Comparison of ENCODE assay signal across 23 cellular contexts in the genomic region with DNA sequence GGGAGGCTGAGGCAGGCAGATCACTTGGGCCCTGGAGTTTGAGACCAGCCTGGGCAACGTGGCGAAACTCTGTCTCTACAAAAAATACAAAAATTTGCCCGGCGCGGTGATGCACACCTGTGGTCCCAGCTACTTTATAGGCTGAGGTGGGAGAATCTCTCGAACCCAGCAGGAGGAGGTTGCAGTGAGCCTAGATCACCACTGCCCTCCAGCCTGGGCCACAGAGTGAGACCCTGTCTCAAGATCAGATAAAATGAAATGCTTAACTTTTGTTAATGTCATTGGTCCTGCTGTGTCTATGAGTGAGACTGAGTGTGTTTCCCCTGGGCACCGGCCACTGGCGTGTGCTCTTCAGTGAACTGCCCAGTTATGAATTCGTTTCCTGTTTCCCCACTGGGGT. TPM values are rescaled to one million over a fixed set of nuclear protein-coding genes. Genes with fewer than 3 reads are reported as not detected.
DNase-seq lines count a peak whose midpoint lies in the region; ATAC-seq and TF ChIP-seq lines count a peak whose summit lies in the region.
"Had no signal": no experiment of that assay in that cellular context is flagged by ENCODE, and none has a peak within 500 bp of the region (broad histone marks: within the 10 kb centered on the region; RNA-seq: fewer than 3 reads in every experiment).

No MANE protein-coding gene starts in this region.

- no peak overlapping the region for H2BK15ac ChIP-seq in H9 (ENCODE audit: low read depth, low read length)

- no peak overlapping the region for H3K14ac ChIP-seq in H9 (ENCODE audit: insufficient read depth, low read length)

- H3K4me3 Mint-ChIP-seq in H9: no peak overlapping the region
- peak overlapping the region; percentile 38 for H3K4me3 Mint-ChIP-seq in glutamatergic neuron (ENCODE audit: unreplicated experiment)
- H3K4me3 Mint-ChIP-seq in Calu3 (ENCODE audit: low read depth, unreplicated experiment): no peak overlapping the region
- H3K4me3 Mint-ChIP-seq: CD8-positive, alpha-beta memory T cell had no signal

- H3K9me3 ChIP-seq in A673 (ENCODE audit: low read depth, low read length, poor library complexity, severe bottlenecking): no peaks in the 10 kb centered on the region
- no peaks in the 10 kb centered on the region for H3K9me3 ChIP-seq in H9 (ENCODE audit: control insufficient read depth, low read depth, low read length)
- H3K9me3 ChIP-seq in neutrophil: no peaks in the 10 kb centered on the region
- H3K9me3 ChIP-seq: SJCRH30 had no signal

- H4K91ac ChIP-seq in H9 (ENCODE audit: insufficient read length, low read depth, low read length): no peak overlapping the region

- intact Hi-C loops in A673 (cut with micrococcal nuclease; ENCODE audit: unreplicated experiment): no loop called here
- intact Hi-C loops in Calu3 (cut with micrococcal nuclease; ENCODE audit: unreplicated experiment): no loop called here

- no peak for ATAC-seq in HG02981 (IDR thresholded peaks at IDR 0.05; ENCODE audit: unreplicated experiment)
- ATAC-seq: HepG2, SK-N-SH treated with all-trans-retinoic acid at 6 μM for 48 hours had no signal

- H2BK12ac ChIP-seq in H9 (ENCODE audit: insufficient read length, low read depth, low read length): no peak overlapping the region

- peaks cover 12% of the 10 kb centered on the region for H3K79me1 ChIP-seq in H9 (ENCODE audit: insufficient read depth, low read depth, low read length, poor library complexity, severe bottlenecking)

- H3K9me3 Mint-ChIP-seq in H9 (no peaks in the 10 kb centered on the region), glutamatergic neuron (ENCODE audit: unreplicated experiment) (no peaks in the 10 kb centered on the region), Calu3 (ENCODE audit: low read depth, unreplicated experiment) (no peaks in the 10 kb centered on the region)
- H3K9me3 Mint-ChIP-seq: CD8-positive, alpha-beta memory T cell had no signal

- H3K4me1 ChIP-seq in A673 (ENCODE audit: insufficient read depth, low read length, poor library complexity, severe bottlenecking) (no peaks in the 10 kb centered on the region), H9 (ENCODE audit: insufficient read depth, low read length) (no peaks in the 10 kb centered on the region), neutrophil (ENCODE audit: control insufficient read depth in 1 of 2, insufficient read depth in 1 of 2, low read depth in 1 of 2, low read length in 1 of 2) (peaks cover 14 to 30% of the 10 kb centered on the region in 2 experiments)
- H3K4me1 ChIP-seq: SJCRH30 had no signal

- H3K23me2 ChIP-seq in H9 (ENCODE audit: insufficient read length, low read depth, low read length, poor library complexity, severe bottlenecking): no peaks in the 10 kb centered on the region

- H2BK20ac ChIP-seq in H9 (ENCODE audit: low read depth, low read length, poor library complexity, severe bottlenecking): no peak overlapping the region

- DNase-seq in A673 (ENCODE audit: low spot score) (no peak), H9 (no peak), glutamatergic neuron (no peak), NCI-H2107 (lab: John Stamatoyannopoulos, UW) (no peak), Calu3 (no peak), T-helper 9 cell (no peak)
- DNase-seq: CD8-positive, alpha-beta memory T cell; DMS79 treated with DMSO at 0.1 percent for 48 hours; Kasumi-1; NCI-H1092 treated with DMSO at 0.1 percent for 48 hours; NCI-H1436; NCI-H187; NCI-H2081 treated with DMSO at 0.1 percent for 48 hours; NCI-H524; NCI-H774; SJCRH30 had no signal

- H3K9ac ChIP-seq in H9 (ENCODE audit: extremely low read depth, insufficient read length, low read length): no peak overlapping the region

- H3K36me3 ChIP-seq in A673 (ENCODE audit: insufficient read depth, low read length, poor library complexity, severe bottlenecking) (no peaks in the 10 kb centered on the region), neutrophil (no peaks in the 10 kb centered on the region)
- H3K36me3 ChIP-seq: SJCRH30 had no signal

- H3K4me2 ChIP-seq in H9 (ENCODE audit: insufficient read depth, insufficient read length, low read length): no peak overlapping the region

- H3K27me3 Mint-ChIP-seq in H9 (ENCODE audit: low read depth) (no peaks in the 10 kb centered on the region), glutamatergic neuron (ENCODE audit: unreplicated experiment) (peaks cover 3% of the 10 kb centered on the region), Calu3 (ENCODE audit: unreplicated experiment) (no peaks in the 10 kb centered on the region)
- H3K27me3 Mint-ChIP-seq: CD8-positive, alpha-beta memory T cell had no signal

- H4K8ac ChIP-seq in H9 (replicated peaks; ENCODE audit: insufficient read length, low read depth, low read length): no peak overlapping the region

- no peak overlapping the region for H3K18ac ChIP-seq in H9 (ENCODE audit: insufficient read length, low read depth, low read length)

- H3K4me1 Mint-ChIP-seq in H9: peaks cover 0 to 2% of the 10 kb centered on the region in 2 experiments; a peak in 2 of 4 replicates
- peaks cover 2% of the 10 kb centered on the region for H3K4me1 Mint-ChIP-seq in glutamatergic neuron (ENCODE audit: low read depth, unreplicated experiment)
- H3K4me1 Mint-ChIP-seq in Calu3 (ENCODE audit: low read depth, unreplicated experiment): peaks cover 2% of the 10 kb centered on the region

- H3K27me3 ChIP-seq in A673 (replicated peaks; ENCODE audit: insufficient read depth, low read depth, low read length, poor library complexity) (no peaks in the 10 kb centered on the region), H9 (ENCODE audit: insufficient read depth, low read length) (no peaks in the 10 kb centered on the region), neutrophil (no peaks in the 10 kb centered on the region)
- H3K27me3 ChIP-seq: SJCRH30 had no signal

- H3K27ac Mint-ChIP-seq in H9: peak overlapping the region; percentile 37 to 75 (median 62); a peak in 4 of 7 replicates
- no peak overlapping the region for H3K27ac Mint-ChIP-seq in glutamatergic neuron (ENCODE audit: unreplicated experiment)
- H3K27ac Mint-ChIP-seq in Calu3 (ENCODE audit: unreplicated experiment): no peak overlapping the region

- no peak overlapping the region for H3K23ac ChIP-seq in H9 (ENCODE audit: insufficient read length, low read depth, low read length)

- H3K79me2 ChIP-seq in H9 (ENCODE audit: insufficient read depth, low read length): no peaks in the 10 kb centered on the region; the same call in 1 of the 2 replicates

- H3K27ac ChIP-seq in A673 (ENCODE audit: low read depth, low read length, poor library complexity, severe bottlenecking) (peak overlapping the region; percentile 42), H9 (ENCODE audit: insufficient read length, low read depth, low read length) (no peak overlapping the region), neutrophil (peak overlapping the region; percentile 60)
- H3K27ac ChIP-seq: C4-2B, SJCRH30 had no signal

- H3K4ac ChIP-seq in H9 (ENCODE audit: low read depth, low read length): no peak overlapping the region

- peaks cover 0 to 7% (median under 1%) of the 10 kb centered on the region in 3 experiments; a peak in 4 of 7 replicates for H3K36me3 Mint-ChIP-seq in H9 (ENCODE audit: insufficient read depth in 1 of 3, low read depth in 3 of 3)
- H3K36me3 Mint-ChIP-seq in glutamatergic neuron (ENCODE audit: unreplicated experiment): no peaks in the 10 kb centered on the region
- H3K36me3 Mint-ChIP-seq in Calu3 (ENCODE audit: insufficient read depth, unreplicated experiment): peaks cover 1% of the 10 kb centered on the region

- no peaks in the 10 kb centered on the region for H4K20me1 ChIP-seq in H9 (ENCODE audit: control insufficient read depth, insufficient read depth, insufficient read length)

- H4K5ac ChIP-seq in H9 (ENCODE audit: insufficient read length, low read depth, low read length): no peak overlapping the region

- CTCF ChIA-PET in A673 (lab: Charles Lee) (no interaction called here), Calu3 (lab: Charles Lee) (no interaction called here)

- H3K4me3 ChIP-seq in A673 (ENCODE audit: low read depth, low read length, poor library complexity, severe bottlenecking) (no peak overlapping the region), neutrophil (ENCODE audit: low read depth in 1 of 2, low read length in 1 of 2) (no peak overlapping the region)
- H3K4me3 ChIP-seq: SJCRH30 had no signal

- POLR2A ChIA-PET in A673 (lab: Charles Lee; ENCODE audit: low non-redundant PET): no interaction called here

- H2AK5ac ChIP-seq in H9 (ENCODE audit: insufficient read length, low read length): no peak overlapping the region

- no peak for TF ChIP-seq CTCF in A673 (conservative IDR thresholded peaks at IDR 0.05; ENCODE audit: low read depth, low read length)
- TF ChIP-seq CTCF in H9 (conservative IDR thresholded peaks at IDR 0.05): no peak
- TF ChIP-seq CTCF in glutamatergic neuron (IDR thresholded peaks at IDR 0.05; ENCODE audit: partially characterized antibody, unreplicated experiment): no peak
- TF ChIP-seq CTCF in neutrophil (IDR thresholded peaks at IDR 0.05): no peak
- no peak for TF ChIP-seq CTCF in Calu3 (IDR thresholded peaks at IDR 0.05; ENCODE audit: unreplicated experiment)

- no peak overlapping the region for H3T11ph ChIP-seq in H9 (ENCODE audit: low read length)

- BruUV-seq in A673 (replicated peaks; lab: Mats Ljungman, UMichigan) (no TSS peak), Calu3 (replicated peaks; lab: Mats Ljungman, UMichigan) (no TSS peak)

- H2BK120ac ChIP-seq in H9 (ENCODE audit: low read depth, low read length, poor library complexity, severe bottlenecking): no peak overlapping the region

- no CpG with 5 or more reads among the region's 9 CpGs for WGBS in H9 (ENCODE audit: extremely low coverage, insufficient read length, low lambda C conversion rate)

- no peak overlapping the region for H3K56ac ChIP-seq in H9 (ENCODE audit: insufficient read length, low read depth, low read length)

- no peak overlapping the region for H2BK5ac ChIP-seq in H9 (ENCODE audit: insufficient read length, low read length)

- no peak overlapping the region for H2AFZ ChIP-seq in H9 (ENCODE audit: low read length)

RNA-seq across cellular contexts. Expression of gene FAM234A, which starts 10.5 kb away (rescaled TPM):
- 72.4 and 82.1 TPM in 2 replicates for total RNA-seq in A673 (2021)
- 94.9 and 98.8 TPM in 2 replicates for total RNA-seq in H9 (2021)
- total RNA-seq in glutamatergic neuron (ENCODE audit: unreplicated experiment): 82.7 TPM
- total RNA-seq in Calu3 (2022): 118 and 130 TPM in 2 replicates

RNA-seq across cellular contexts. Expression of gene LUC7L, which starts 15.9 kb away (rescaled TPM):
- total RNA-seq in A673 (2021) (128 and 152 TPM in 2 replicates), H9 (2021) (128 and 137 TPM in 2 replicates), glutamatergic neuron (ENCODE audit: unreplicated experiment) (213 TPM), Calu3 (2022) (74.6 and 79.3 TPM in 2 replicates)

RNA-seq across cellular contexts. Expression of gene RGS11, which starts 30.6 kb away (rescaled TPM):
- total RNA-seq in A673 (2021): not detected in 2 replicates
- total RNA-seq in H9 (2021): 2.9 and 3.4 TPM in 2 replicates
- 18.2 TPM for total RNA-seq in glutamatergic neuron (ENCODE audit: unreplicated experiment)
- total RNA-seq in Calu3 (2022): 0.85 and 1.7 TPM in 2 replicates
- total RNA-seq: HepG2, HT1080, M059J, SJCRH30 had no signal

RNA-seq across cellular contexts. Expression of gene ARHGDIG, which starts 35.3 kb away (rescaled TPM):
- total RNA-seq in A673 (2021) (0.41 and 0.48 TPM in 2 replicates), H9 (2021) (4.2 and 5.9 TPM in 2 replicates), glutamatergic neuron (ENCODE audit: unreplicated experiment) (13.8 TPM), Calu3 (2022) (0.29 TPM in 1 of 2 replicates, not detected in the other)
- total RNA-seq: CD8-positive, alpha-beta memory T cell; HT1080; M059J; SJCRH30 had no signal

RNA-seq across cellular contexts. Expression of gene PDIA2, which starts 37.9 kb away (rescaled TPM):
- 0.46 TPM in 1 of 2 replicates, not detected in the other for total RNA-seq in A673 (2021)
- total RNA-seq in H9 (2021): 1.1 and 1.4 TPM in 2 replicates
- 11.8 TPM for total RNA-seq in glutamatergic neuron (ENCODE audit: unreplicated experiment)
- total RNA-seq in Calu3 (2022): 0.71 TPM in 1 of 2 replicates, not detected in the other
- total RNA-seq: CD8-positive, alpha-beta memory T cell had no signal

Comparison
In these comparisons a context has a peak if more than half of its experiments do, and no peak if none do; other contexts are left out.
1. H3K27ac Mint-ChIP-seq: peak in H9 (3 of 3); none in glutamatergic neuron (single experiment) and Calu3 (single experiment).